Comparison of ENCODE assay signal across 8 cellular contexts in genomic region chr11:76629133-76629852, GRCh38. TPM values are rescaled to one million over a fixed set of nuclear protein-coding genes. Genes with fewer than 3 reads are reported as not detected.
DNase-seq lines count a peak whose midpoint lies in the region; ATAC-seq and TF ChIP-seq lines count a peak whose summit lies in the region.

No MANE protein-coding gene starts in this region.

- no peak for TF ChIP-seq EP300 in gastroesophageal sphincter (IDR thresholded peaks at IDR 0.05)

- DNase-seq in GM10266 (ENCODE audit: extremely low spot score) (peak; percentile 13), retina (no peak), amygdala (lab: John Stamatoyannopoulos, UW) (no peak)
- no peak for DNase-seq in activated CD4-positive, alpha-beta T cell treated with anti-CD3 and anti-CD28 coated beads, Interleukin-2, amount 10 ng/mL, durations not matched to agents 7 days and 5 days

- ATAC-seq in gastroesophageal sphincter (peak; percentile 81), GM19324 (IDR thresholded peaks at IDR 0.05; ENCODE audit: low FRiP score, unreplicated experiment) (no peak), HG03521 (IDR thresholded peaks at IDR 0.05; ENCODE audit: unreplicated experiment) (no peak)

- H3K4me3 ChIP-seq in gastroesophageal sphincter (no peak overlapping the region), rectal smooth muscle tissue (ENCODE audit: low read length) (no peak overlapping the region)

- H3K27me3 ChIP-seq in gastroesophageal sphincter: no peaks in the 10 kb centered on the region
- no peaks in the 10 kb centered on the region for H3K27me3 ChIP-seq in rectal smooth muscle tissue (ENCODE audit: control insufficient read depth, insufficient read depth, low read length)

- CTCF ChIA-PET in activated CD4-positive, alpha-beta T cell treated with anti-CD3 and anti-CD28 coated beads, Interleukin-2, amount 10 ng/mL, durations not matched to agents 7 days and 5 days (lab: Charles Lee): no interaction called here

- H3K27ac ChIP-seq in gastroesophageal sphincter: peak overlapping the region in 3 of 4 donors; percentile 70 to 81 (median 78)
- H3K27ac ChIP-seq in rectal smooth muscle tissue (ENCODE audit: low read depth, low read length): peak overlapping the region; percentile 53

- H3K36me3 ChIP-seq in gastroesophageal sphincter (no peaks in the 10 kb centered on the region), rectal smooth muscle tissue (ENCODE audit: control insufficient read depth, insufficient read depth, low read length) (no peaks in the 10 kb centered on the region)

- H3K4me1 ChIP-seq in gastroesophageal sphincter (peaks cover 0 to 23% (median 5%) of the 10 kb centered on the region in 3 donors), rectal smooth muscle tissue (ENCODE audit: control insufficient read depth, insufficient read depth, low read length) (no peaks in the 10 kb centered on the region)

- peaks cover 13% of the 10 kb centered on the region for H3K27me3 Mint-ChIP-seq in activated CD4-positive, alpha-beta T cell treated with anti-CD3 and anti-CD28 coated beads, Interleukin-2, amount 10 ng/mL, durations not matched to agents 7 days and 5 days

- no peak overlapping the region for H3K4me3 Mint-ChIP-seq in activated CD4-positive, alpha-beta T cell treated with anti-CD3 and anti-CD28 coated beads, Interleukin-2, amount 10 ng/mL, durations not matched to agents 7 days and 5 days

- H3K9me3 ChIP-seq in gastroesophageal sphincter: peaks cover 0 to 16% (median 0%) of the 10 kb centered on the region in 3 donors

- H3K9me3 Mint-ChIP-seq in activated CD4-positive, alpha-beta T cell treated with anti-CD3 and anti-CD28 coated beads, Interleukin-2, amount 10 ng/mL, durations not matched to agents 7 days and 5 days: peaks cover 11% of the 10 kb centered on the region

- POLR2A ChIA-PET in activated CD4-positive, alpha-beta T cell treated with anti-CD3 and anti-CD28 coated beads, Interleukin-2, amount 10 ng/mL, durations not matched to agents 7 days and 5 days (lab: Charles Lee): no interaction called here

- H3K36me3 Mint-ChIP-seq in activated CD4-positive, alpha-beta T cell treated with anti-CD3 and anti-CD28 coated beads, Interleukin-2, amount 10 ng/mL, durations not matched to agents 7 days and 5 days (ENCODE audit: low read depth): peaks cover 9% of the 10 kb centered on the region

- peak in 1 of 2 donors; percentile 21 for TF ChIP-seq POLR2A in gastroesophageal sphincter (IDR thresholded peaks at IDR 0.05)

- H3K27ac Mint-ChIP-seq in activated CD4-positive, alpha-beta T cell treated with anti-CD3 and anti-CD28 coated beads, Interleukin-2, amount 10 ng/mL, durations not matched to agents 7 days and 5 days: peak overlapping the region; percentile 65

- TF ChIP-seq CTCF in GM10266 (IDR thresholded peaks at IDR 0.05; ENCODE audit: control insufficient read depth, insufficient read depth, low read depth, missing control alignments): no peak
- TF ChIP-seq CTCF in gastroesophageal sphincter (IDR thresholded peaks at IDR 0.05): no peak

- peaks cover 44% of the 10 kb centered on the region for H3K4me1 Mint-ChIP-seq in activated CD4-positive, alpha-beta T cell treated with anti-CD3 and anti-CD28 coated beads, Interleukin-2, amount 10 ng/mL, durations not matched to agents 7 days and 5 days

- H3K9ac ChIP-seq in rectal smooth muscle tissue (ENCODE audit: low read length): no peak overlapping the region

- 80% methylated on average over 1 of the region's 10 CpGs; no CpG with 5 or more reads in 1 of the 2 donors for WGBS in gastroesophageal sphincter (ENCODE audit: low coverage in 1 of 2), 2 donors

RNA-seq across cellular contexts. Expression of gene LRRC32, which starts 41.3 kb away (rescaled TPM):
- total RNA-seq in activated CD4-positive, alpha-beta T cell treated with anti-CD3 and anti-CD28 coated beads, Interleukin-2, amount 10 ng/mL, durations not matched to agents 7 days and 5 days: under 1 TPM; 0.82 to 0.87 TPM
- total RNA-seq in gastroesophageal sphincter: 10 to 100 TPM; 22.7 to 37.6 (median 31.1) TPM

Comparison
In these comparisons a context has a peak if more than half of its experiments do, and no peak if none do; other contexts are left out.
1. RNA of gene LRRC32, which starts 41.3 kb away (total RNA-seq): 22.7 to 37.6 TPM in gastroesophageal sphincter; 0.82 to 0.87 TPM in activated CD4-positive, alpha-beta T cell treated with anti-CD3 and anti-CD28 coated beads, Interleukin-2, amount 10 ng/mL, durations not matched to agents 7 days and 5 days; every median in the first group is over 10 times any median in the second.